In genomic region chr18:7957297-7957696, GRCh38 we compare ENCODE assay signal across 33 cellular contexts.
DNase-seq lines count a peak whose midpoint lies in the region; ATAC-seq and TF ChIP-seq lines count a peak whose summit lies in the region.
"Had no signal": no experiment of that assay in that cellular context is flagged by ENCODE, and none has a peak within 500 bp of the region (broad histone marks: within the 10 kb centered on the region; RNA-seq: fewer than 3 reads in every experiment).

No MANE protein-coding gene starts in this region.

- H3K4me1 Mint-ChIP-seq in T-helper 2 cell treated with Interferon-gamma antibody and Interleukin-4, amounts not matched to agents 5 μg/mL and 100 μg/mL, for 36 hours (ENCODE audit: low read depth) = peaks cover 27% of the 10 kb centered on the region
- H3K4me1 Mint-ChIP-seq in activated T-helper 2 cell treated with anti-CD3 and anti-CD28 coated beads, Interferon-gamma antibody, Interleukin-2, Interleukin-4, amounts not matched to agents 10 μg/mL and 5 μg/mL and 100 μg/mL, durations not matched to agents 14 hours and 24 hours and 36 hours (ENCODE audit: low read depth) = peaks cover 40% of the 10 kb centered on the region
- no peaks in the 10 kb centered on the region for H3K4me1 Mint-ChIP-seq in progenitor cell of endocrine pancreas (ENCODE audit: low read depth)
- H3K4me1 Mint-ChIP-seq: activated naive CD8-positive, alpha-beta T cell treated with anti-CD3 and anti-CD28 coated beads, Interleukin-2, amount 50 U/mL, for 24 hours; CD14-positive monocyte had no signal

- H3K36me3 Mint-ChIP-seq in T-helper 2 cell treated with Interferon-gamma antibody and Interleukin-4, amounts not matched to agents 5 μg/mL and 100 μg/mL, for 36 hours (ENCODE audit: low read depth) = no peaks in the 10 kb centered on the region
- H3K36me3 Mint-ChIP-seq in activated T-helper 2 cell treated with anti-CD3 and anti-CD28 coated beads, Interferon-gamma antibody, Interleukin-2, Interleukin-4, amounts not matched to agents 10 μg/mL and 5 μg/mL and 100 μg/mL, durations not matched to agents 14 hours and 24 hours and 36 hours (ENCODE audit: low read depth) = no peaks in the 10 kb centered on the region
- no peaks in the 10 kb centered on the region for H3K36me3 Mint-ChIP-seq in progenitor cell of endocrine pancreas (ENCODE audit: insufficient read depth)
- H3K36me3 Mint-ChIP-seq: CD14-positive monocyte, memory B cell, neural progenitor cell had no signal

- ATAC-seq in Right ventricle myocardium inferior (peak; percentile 23), right cardiac atrium (no peak), GM18502 (IDR thresholded peaks at IDR 0.05; ENCODE audit: poor library complexity, unreplicated experiment) (no peak), GM18520 (IDR thresholded peaks at IDR 0.05; ENCODE audit: unreplicated experiment) (no peak)
- ATAC-seq: activated naive CD8-positive, alpha-beta T cell treated with anti-CD3 and anti-CD28 coated beads, Interleukin-2, amount 50 U/mL, for 24 hours; GM12878; PC-3; upper lobe of right lung had no signal

- no peak for TF ChIP-seq CTCF in progenitor cell of endocrine pancreas (IDR thresholded peaks at IDR 0.05; ENCODE audit: unreplicated experiment)

- intact Hi-C loops in Right ventricle myocardium inferior (cut with DNase I) (loop anchor here (10.0 kb wide), 1 partner anchor 48 kb away; no protein-coding TSS in a partner anchor), right cardiac atrium (cut with DNase I) (no loop called here)
- intact Hi-C loops in activated T-helper 2 cell treated with anti-CD3 and anti-CD28 coated beads, Interferon-gamma antibody, Interleukin-2, Interleukin-4, amounts not matched to agents 10 μg/mL and 5 μg/mL and 100 μg/mL, durations not matched to agents 14 hours and 24 hours and 36 hours (cut with micrococcal nuclease) = loop anchor here (5.0 to 10.0 kb wide), 2 partner anchors 90 to 648 kb away; partner anchors contain the start of gene RAB12

- H3K4me3 Mint-ChIP-seq in T-helper 2 cell treated with Interferon-gamma antibody and Interleukin-4, amounts not matched to agents 5 μg/mL and 100 μg/mL, for 36 hours = peak overlapping the region; percentile 74
- H3K4me3 Mint-ChIP-seq in activated T-helper 2 cell treated with anti-CD3 and anti-CD28 coated beads, Interferon-gamma antibody, Interleukin-2, Interleukin-4, amounts not matched to agents 10 μg/mL and 5 μg/mL and 100 μg/mL, durations not matched to agents 14 hours and 24 hours and 36 hours (ENCODE audit: low read depth) = peak overlapping the region; percentile 35
- no peak overlapping the region for H3K4me3 Mint-ChIP-seq in progenitor cell of endocrine pancreas (ENCODE audit: low read depth)
- H3K4me3 Mint-ChIP-seq: activated naive CD8-positive, alpha-beta T cell treated with anti-CD3 and anti-CD28 coated beads, Interleukin-2, amount 50 U/mL, for 24 hours; CD14-positive monocyte; endodermal cell; memory B cell; neural progenitor cell had no signal

- H3K27ac ChIP-seq in right cardiac atrium (ENCODE audit: low read length) = no peak overlapping the region
- H3K27ac ChIP-seq: KMS-11, neural progenitor cell, parathyroid adenoma, right atrium auricular region, SK-N-MC, upper lobe of right lung had no signal

- no peaks in the 10 kb centered on the region for H3K9me3 ChIP-seq in right cardiac atrium (ENCODE audit: control insufficient read depth, low read length)
- H3K9me3 ChIP-seq: right atrium auricular region, upper lobe of right lung had no signal

- peaks cover 5% of the 10 kb centered on the region for H3K9me3 Mint-ChIP-seq in T-helper 2 cell treated with Interferon-gamma antibody and Interleukin-4, amounts not matched to agents 5 μg/mL and 100 μg/mL, for 36 hours
- H3K9me3 Mint-ChIP-seq in activated T-helper 2 cell treated with anti-CD3 and anti-CD28 coated beads, Interferon-gamma antibody, Interleukin-2, Interleukin-4, amounts not matched to agents 10 μg/mL and 5 μg/mL and 100 μg/mL, durations not matched to agents 14 hours and 24 hours and 36 hours = no peaks in the 10 kb centered on the region
- no peaks in the 10 kb centered on the region for H3K9me3 Mint-ChIP-seq in progenitor cell of endocrine pancreas (ENCODE audit: low read depth)
- H3K9me3 Mint-ChIP-seq: activated naive CD8-positive, alpha-beta T cell treated with anti-CD3 and anti-CD28 coated beads, Interleukin-2, amount 50 U/mL, for 24 hours; endodermal cell; neural progenitor cell had no signal

- DNase-seq in T-helper 2 cell treated with Interferon-gamma antibody and Interleukin-4, amounts not matched to agents 5 μg/mL and 100 μg/mL, for 36 hours (ENCODE audit: low spot score) = no peak
- DNase-seq in T-helper 2 cell = no peak
- DNase-seq in Right ventricle myocardium inferior (ENCODE audit: missing footprints) = no peak
- DNase-seq in right cardiac atrium = no peak
- no peak for DNase-seq in activated T-helper 2 cell treated with anti-CD3 and anti-CD28 coated beads, Interferon-gamma antibody, Interleukin-2, Interleukin-4, amounts not matched to agents 10 μg/mL and 5 μg/mL and 100 μg/mL, durations not matched to agents 14 hours and 24 hours and 36 hours (ENCODE audit: low spot score)
- DNase-seq in progenitor cell of endocrine pancreas (ENCODE audit: low spot score, unreplicated experiment) = no peak
- DNase-seq: activated CD4-positive, alpha-beta T cell treated with anti-CD3 and anti-CD28 coated beads for 1 hour; activated CD8-positive, alpha-beta memory T cell treated with anti-CD3 and anti-CD28 coated beads, Interleukin-2, amount 50 U/mL, for 4 hours; activated effector memory CD4-positive, alpha-beta T cell treated with anti-CD3 and anti-CD28 coated beads, Interleukin-2, amount 50 U/mL, for 16 hours; activated naive CD8-positive, alpha-beta T cell treated with anti-CD3 and anti-CD28 coated beads, Interleukin-2, amount 50 U/mL, for 24 hours; caudate nucleus; EL; endodermal cell; glutamatergic neuron; MM.1S; NCI-H1417; NCI-H2081; NCI-H524 treated with DMSO at 0.1 percent for 48 hours; NK-92 treated with Interleukin-12 subunit alpha and Interleukin-12 subunit beta, amount 100 ng/mL, for 24 hours; PC-3; stimulated activated CD4-positive, alpha-beta T cell treated with anti-CD3 and anti-CD28 coated beads, Interleukin-1b, Interleukin-23, amount 100 ng/mL, for 48 hours; stimulated activated naive CD8-positive, alpha-beta T cell treated with anti-CD3 and anti-CD28 coated beads, Interleukin-15, Interleukin-2, amounts not matched to agents 100 U/mL and 50 U/mL, for 24 hours; upper lobe of right lung had no signal

- H3K27me3 Mint-ChIP-seq in T-helper 2 cell treated with Interferon-gamma antibody and Interleukin-4, amounts not matched to agents 5 μg/mL and 100 μg/mL, for 36 hours (ENCODE audit: low read depth) = no peaks in the 10 kb centered on the region
- no peaks in the 10 kb centered on the region for H3K27me3 Mint-ChIP-seq in activated T-helper 2 cell treated with anti-CD3 and anti-CD28 coated beads, Interferon-gamma antibody, Interleukin-2, Interleukin-4, amounts not matched to agents 10 μg/mL and 5 μg/mL and 100 μg/mL, durations not matched to agents 14 hours and 24 hours and 36 hours (ENCODE audit: low read depth)
- no peaks in the 10 kb centered on the region for H3K27me3 Mint-ChIP-seq in progenitor cell of endocrine pancreas
- H3K27me3 Mint-ChIP-seq: activated naive CD8-positive, alpha-beta T cell treated with anti-CD3 and anti-CD28 coated beads, Interleukin-2, amount 50 U/mL, for 24 hours had no signal

- H3K27ac Mint-ChIP-seq in T-helper 2 cell treated with Interferon-gamma antibody and Interleukin-4, amounts not matched to agents 5 μg/mL and 100 μg/mL, for 36 hours = peak overlapping the region; percentile 90
- peak overlapping the region; percentile 43 for H3K27ac Mint-ChIP-seq in activated T-helper 2 cell treated with anti-CD3 and anti-CD28 coated beads, Interferon-gamma antibody, Interleukin-2, Interleukin-4, amounts not matched to agents 10 μg/mL and 5 μg/mL and 100 μg/mL, durations not matched to agents 14 hours and 24 hours and 36 hours
- H3K27ac Mint-ChIP-seq in progenitor cell of endocrine pancreas = no peak overlapping the region
- H3K27ac Mint-ChIP-seq: activated naive CD8-positive, alpha-beta T cell treated with anti-CD3 and anti-CD28 coated beads, Interleukin-2, amount 50 U/mL, for 24 hours; CD14-positive monocyte; endodermal cell; memory B cell; neural progenitor cell had no signal

- WGBS in right cardiac atrium = 78% methylated on average over 3 of the region's 3 CpGs

- H3K27me3 ChIP-seq in right cardiac atrium (ENCODE audit: control insufficient read depth, insufficient read depth) = no peaks in the 10 kb centered on the region
- H3K27me3 ChIP-seq: neural progenitor cell, right atrium auricular region, upper lobe of right lung had no signal

- H3K4me1 ChIP-seq in right cardiac atrium (ENCODE audit: control insufficient read depth, insufficient read depth, low read length) = peaks cover 2% of the 10 kb centered on the region
- H3K4me1 ChIP-seq: neural progenitor cell had no signal

- no peak overlapping the region for H3K4me3 ChIP-seq in right cardiac atrium (ENCODE audit: low read length)
- H3K4me3 ChIP-seq: GM12878, neural progenitor cell, right atrium auricular region, SK-N-MC, upper lobe of right lung had no signal

Comparison
In these comparisons a context has a peak if more than half of its experiments do, and no peak if none do; other contexts are left out.
1. intact Hi-C loops: an anchor here in Right ventricle myocardium inferior (10.0 kb wide) and activated T-helper 2 cell treated with anti-CD3 and anti-CD28 coated beads, Interferon-gamma antibody, Interleukin-2, Interleukin-4, amounts not matched to agents 10 μg/mL and 5 μg/mL and 100 μg/mL, durations not matched to agents 14 hours and 24 hours and 36 hours (5.0 to 10.0 kb wide); none called in right cardiac atrium.